ENCODE assay signal across 8 cellular contexts in the genomic region with DNA sequence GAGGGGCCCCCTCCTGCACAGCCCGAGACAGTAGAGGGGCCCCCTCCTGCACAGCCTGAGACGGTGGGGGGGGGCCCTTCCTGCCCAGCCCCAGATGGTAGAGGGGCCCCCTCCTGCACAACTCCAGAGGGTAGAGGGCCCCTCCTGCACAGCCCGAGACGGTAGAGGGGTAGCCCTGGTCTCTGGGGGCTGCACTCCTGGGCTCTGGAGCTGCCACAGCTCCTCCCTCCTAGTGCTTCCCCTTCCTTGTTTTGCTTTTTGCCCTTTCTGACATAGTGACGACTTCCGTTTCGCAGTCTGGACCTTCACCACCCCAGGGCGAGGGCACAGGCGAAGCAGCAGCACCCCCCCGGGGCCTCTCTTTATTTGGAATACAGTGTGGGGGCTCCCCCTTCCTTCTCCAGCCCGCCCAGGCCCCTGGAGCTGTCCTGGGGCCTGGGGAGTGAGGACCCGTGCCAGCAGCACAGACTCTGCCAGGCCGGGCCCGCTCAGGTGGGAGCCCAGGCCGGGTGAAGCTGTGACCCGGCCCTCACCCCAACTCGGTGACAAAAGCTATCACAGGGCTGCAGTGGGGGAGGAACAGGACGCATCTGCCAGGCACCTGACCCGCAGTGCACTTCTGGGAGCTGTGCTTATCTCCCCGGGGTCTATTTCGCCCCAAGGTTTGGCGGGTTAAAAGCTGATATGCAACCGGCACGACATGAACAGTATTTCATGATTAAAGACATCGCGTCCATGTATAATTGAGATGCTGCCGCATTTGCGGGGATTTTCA. TPM values are rescaled to one million over a fixed set of nuclear protein-coding genes. Genes with fewer than 3 reads are reported as not detected.
A peak's percentile ranks its signal among the peaks of the same experiment; 100 is the strongest.
DNase-seq lines count a peak whose midpoint lies in the region; ATAC-seq, FAIRE-seq and TF ChIP-seq lines count a peak whose summit lies in the region.

No MANE protein-coding gene starts in this region.

- peak overlapping the region; percentile 63 for H2AFZ ChIP-seq in keratinocyte (ENCODE audit: control insufficient read depth, low read length)

- H3K36me3 ChIP-seq in keratinocyte (ENCODE audit: control insufficient read depth in 2 of 2, extremely low read depth in 1 of 2, insufficient read depth in 2 of 2, low read length in 2 of 2), result no peaks in the 10 kb centered on the region

- FAIRE-seq in keratinocyte (lab: Jason Lieb, UNC), result no peak

- peak overlapping the region; percentile 88 for H3K4me2 ChIP-seq in keratinocyte (ENCODE audit: control insufficient read depth, extremely low read depth, insufficient read depth, low read depth, low read length)

- H3K9me1 ChIP-seq in keratinocyte (ENCODE audit: control insufficient read depth, extremely low read depth, insufficient read depth, low read length), result no peaks in the 10 kb centered on the region

- H3K4me3 ChIP-seq in keratinocyte (ENCODE audit: control insufficient read depth in 2 of 3, extremely low read depth in 1 of 3, insufficient read depth in 2 of 3, low read depth in 1 of 3, low read length in 3 of 3), result peak overlapping the region; percentile 59 to 74 (median 70)

- peak; percentile 46 for ATAC-seq in GM21528 (IDR thresholded peaks at IDR 0.05; ENCODE audit: low FRiP score, unreplicated experiment)
- no peak for ATAC-seq in HG02884 (IDR thresholded peaks at IDR 0.05; ENCODE audit: unreplicated experiment)

- dilution Hi-C loops in keratinocyte (cut with MboI; ENCODE audit: extremely low pct_ligation_motif_present, low sequenced_read_pairs), result no loop called here

- peak overlapping the region; percentile 65 for H3K9ac ChIP-seq in keratinocyte (ENCODE audit: control insufficient read depth, extremely low read depth, insufficient read depth, low read length)

- no peaks in the 10 kb centered on the region for H3K79me2 ChIP-seq in keratinocyte (ENCODE audit: control insufficient read depth, insufficient read depth, low read length)

- peaks cover 8% of the 10 kb centered on the region for H3K4me1 ChIP-seq in keratinocyte (ENCODE audit: control insufficient read depth, extremely low read depth, insufficient read depth, low read length)

- DNase-seq in D341Med (ENCODE audit: low spot score), result peak; percentile 63
- DNase-seq in M059J (ENCODE audit: low read depth), result peak; percentile 23
- DNase-seq in activated CD4-positive, CD25-positive, alpha-beta regulatory T cell (lab: John Stamatoyannopoulos, UW), result peak in 3 of 4 experiments; percentile 54 to 55 (median 55)
- DNase-seq in caudate nucleus (lab: John Stamatoyannopoulos, UW), result peak in 52 of 61 donors; percentile 12 to 86 (median 52)
- DNase-seq in keratinocyte (ENCODE audit: low read depth, low spot score), result no peak
- peak; percentile 78 for DNase-seq in stimulated activated CD4-positive, alpha-beta T cell treated with anti-CD3 and anti-CD28 coated beads, Interleukin-15, amount 100 ng/mL, for 24 hours

- peaks cover 4% of the 10 kb centered on the region for H3K27me3 ChIP-seq in keratinocyte (ENCODE audit: control insufficient read depth, extremely low read depth, insufficient read depth, low read length)

- H4K20me1 ChIP-seq in keratinocyte (ENCODE audit: control insufficient read depth, extremely low read depth, insufficient read depth, low read length), result no peaks in the 10 kb centered on the region

- H3K27ac ChIP-seq in caudate nucleus (ENCODE audit: low read depth, low read length) (peak overlapping the region; percentile 91), keratinocyte (ENCODE audit: control insufficient read depth, insufficient read depth, low read length) (peak overlapping the region; percentile 11)

- no peaks in the 10 kb centered on the region for H3K9me3 ChIP-seq in keratinocyte (ENCODE audit: control insufficient read depth, low read depth, low read length)

- no peak for TF ChIP-seq CTCF in keratinocyte (optimal IDR thresholded peaks at IDR 0.05 in 1 of 3, IDR thresholded peaks at IDR 0.05 in 1 of 3, conservative IDR thresholded peaks at IDR 0.05 in 1 of 3; ENCODE audit: extremely low read depth in 1 of 3, insufficient read depth in 2 of 3, low read length in 3 of 3)

RNA-seq across cellular contexts. Expression of gene PRXL2B, which starts 1.1 kb away (rescaled TPM):
- total RNA-seq in M059J (2014; rRNA removed; shearing (Covaris generic)), result 12.9 and 17.2 TPM in 2 replicates
- polyA plus RNA-seq in keratinocyte, result 11.4 to 18.6 TPM (median 16.8 TPM) in 3 replicates
- polyA plus RNA-seq in keratinocyte (2011; ENCODE audit: low read depth), result 4.8 TPM
- 15.9 and 23.0 TPM in 2 replicates for polyA plus RNA-seq in keratinocyte (2011; cell fraction: cytosol; rRNA removed)
- polyA plus RNA-seq in keratinocyte (2011; cell fraction: nucleus; rRNA removed), result 22.6 and 25.1 TPM in 2 replicates
- 5.9 and 23.1 TPM in 2 replicates for polyA plus RNA-seq in keratinocyte (2012; ENCODE audit: low replicate concordance)
- 11.2 to 15.5 TPM (median 13.1 TPM) in 3 replicates for polyA minus RNA-seq in keratinocyte
- 20.9 TPM for polyA minus RNA-seq in keratinocyte (2011; cell fraction: cytosol; rRNA and poly(A)+ RNA removed)
- 8.9 and 10.9 TPM in 2 replicates for polyA minus RNA-seq in keratinocyte (2011; cell fraction: nucleus; rRNA and poly(A)+ RNA removed)

RNA-seq across cellular contexts. Expression of gene TNFRSF14, which starts 29.3 kb away (rescaled TPM):
- 4.6 and 13.9 TPM in 2 replicates for total RNA-seq in M059J (2014; rRNA removed; shearing (Covaris generic))
- 5.2 to 10.9 TPM (median 7.5 TPM) in 3 replicates for polyA plus RNA-seq in keratinocyte
- 1.9 TPM for polyA plus RNA-seq in keratinocyte (2011; ENCODE audit: low read depth)
- polyA plus RNA-seq in keratinocyte (2011; cell fraction: cytosol; rRNA removed), result 3.4 and 9.2 TPM in 2 replicates
- 29.2 and 48.7 TPM in 2 replicates for polyA plus RNA-seq in keratinocyte (2011; cell fraction: nucleus; rRNA removed)
- polyA plus RNA-seq in keratinocyte (2012; ENCODE audit: low replicate concordance), result 6.7 and 8.1 TPM in 2 replicates
- 3.9 to 11.4 TPM (median 6.5 TPM) in 3 replicates for polyA minus RNA-seq in keratinocyte
- polyA minus RNA-seq in keratinocyte (2011; cell fraction: cytosol; rRNA and poly(A)+ RNA removed), result 8.6 TPM
- 5.9 and 7.4 TPM in 2 replicates for polyA minus RNA-seq in keratinocyte (2011; cell fraction: nucleus; rRNA and poly(A)+ RNA removed)

RNA-seq across cellular contexts. Expression of gene MMEL1, which starts 47.3 kb away (rescaled TPM):
- total RNA-seq in M059J (2014; rRNA removed; shearing (Covaris generic)), result not detected in 2 replicates
- polyA plus RNA-seq in keratinocyte, result 0.15 to 0.17 TPM in 2 of 3 replicates, not detected in the other
- not detected for polyA plus RNA-seq in keratinocyte (2011; ENCODE audit: low read depth)
- polyA plus RNA-seq in keratinocyte (2011; cell fraction: cytosol; rRNA removed), result not detected in 2 replicates
- polyA plus RNA-seq in keratinocyte (2011; cell fraction: nucleus; rRNA removed), result 0.23 and 0.29 TPM in 2 replicates
- 0.28 TPM in 1 of 2 replicates, not detected in the other for polyA plus RNA-seq in keratinocyte (2012; ENCODE audit: low replicate concordance)
- polyA minus RNA-seq in keratinocyte, result 0.06 TPM in 1 of 3 replicates, not detected in the others
- not detected for polyA minus RNA-seq in keratinocyte (2011; cell fraction: cytosol; rRNA and poly(A)+ RNA removed)
- not detected in 2 replicates for polyA minus RNA-seq in keratinocyte (2011; cell fraction: nucleus; rRNA and poly(A)+ RNA removed)

RNA-seq across cellular contexts. Expression of gene HES5, which starts 55.4 kb away (rescaled TPM):
- 1.6 TPM in 1 of 2 replicates, not detected in the other for total RNA-seq in M059J (2014; rRNA removed; shearing (Covaris generic))
- polyA plus RNA-seq in keratinocyte, result 0.33 to 0.44 TPM (median 0.37 TPM) in 3 replicates
- 0.75 TPM for polyA plus RNA-seq in keratinocyte (2011; ENCODE audit: low read depth)
- polyA plus RNA-seq in keratinocyte (2011; cell fraction: cytosol; rRNA removed), result 0.16 TPM in 2 replicates
- 0.43 and 0.46 TPM in 2 replicates for polyA plus RNA-seq in keratinocyte (2011; cell fraction: nucleus; rRNA removed)
- polyA plus RNA-seq in keratinocyte (2012; ENCODE audit: low replicate concordance), result 0.33 and 2.0 TPM in 2 replicates
- polyA minus RNA-seq in keratinocyte, result 0.72 to 2.0 TPM (median 1.0 TPM) in 3 replicates
- polyA minus RNA-seq in keratinocyte (2011; cell fraction: cytosol; rRNA and poly(A)+ RNA removed), result 11.1 TPM
- polyA minus RNA-seq in keratinocyte (2011; cell fraction: nucleus; rRNA and poly(A)+ RNA removed), result 0.47 and 2.1 TPM in 2 replicates

RNA-seq across cellular contexts. Expression of gene PANK4, which starts 59.1 kb away (rescaled TPM):
- 9.0 and 18.0 TPM in 2 replicates for total RNA-seq in M059J (2014; rRNA removed; shearing (Covaris generic))
- 14.5 to 15.7 TPM (median 14.8 TPM) in 3 replicates for polyA plus RNA-seq in keratinocyte
- 9.0 TPM for polyA plus RNA-seq in keratinocyte (2011; ENCODE audit: low read depth)
- 5.7 and 7.6 TPM in 2 replicates for polyA plus RNA-seq in keratinocyte (2011; cell fraction: cytosol; rRNA removed)
- polyA plus RNA-seq in keratinocyte (2011; cell fraction: nucleus; rRNA removed), result 27.9 and 28.9 TPM in 2 replicates
- polyA plus RNA-seq in keratinocyte (2012; ENCODE audit: low replicate concordance), result 14.0 and 15.0 TPM in 2 replicates
- 13.7 to 21.6 TPM (median 14.6 TPM) in 3 replicates for polyA minus RNA-seq in keratinocyte
- polyA minus RNA-seq in keratinocyte (2011; cell fraction: cytosol; rRNA and poly(A)+ RNA removed), result 35.5 TPM
- 17.4 and 21.3 TPM in 2 replicates for polyA minus RNA-seq in keratinocyte (2011; cell fraction: nucleus; rRNA and poly(A)+ RNA removed)
